In the genomic region with DNA sequence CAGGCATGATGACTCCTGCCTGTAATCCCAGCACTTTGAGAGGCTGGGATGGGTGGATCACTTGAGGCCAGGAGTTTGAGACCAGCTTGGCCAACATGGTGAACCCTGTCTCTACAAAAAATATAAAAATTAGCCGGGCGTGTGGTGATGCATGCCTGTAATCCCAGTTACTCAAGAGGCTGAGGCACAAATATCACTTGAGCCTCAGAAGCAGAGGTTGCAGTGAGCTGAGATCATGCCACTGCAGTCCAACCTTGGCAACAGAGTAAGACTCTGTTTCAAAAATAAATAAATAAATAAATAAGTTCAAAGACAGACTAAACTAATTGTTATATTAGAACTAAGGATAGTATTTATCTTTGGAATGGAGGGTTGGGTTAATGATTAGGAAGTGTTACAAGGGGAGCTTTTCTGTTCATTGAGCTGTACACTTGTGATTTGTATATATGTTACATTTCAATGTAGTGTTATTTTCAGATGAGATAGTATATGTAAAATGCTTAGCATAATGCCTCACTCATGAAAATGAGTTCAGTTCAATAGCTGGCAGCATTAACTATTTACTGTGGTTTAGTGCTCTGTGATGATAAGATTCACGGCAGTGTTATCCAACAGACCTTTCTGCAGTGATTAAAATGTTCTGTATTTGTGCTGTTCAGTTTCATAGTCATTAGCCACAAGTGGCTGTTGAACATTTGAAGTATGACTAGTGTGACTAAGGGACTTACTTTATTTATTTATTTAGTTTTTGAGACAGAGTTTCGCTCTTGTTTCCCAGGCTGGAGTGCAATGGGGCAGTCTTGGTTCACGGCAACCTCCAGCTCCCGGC, we compare ENCODE assay signal across 15 cellular contexts. TPM values are rescaled to one million over a fixed set of nuclear protein-coding genes. Genes with fewer than 3 reads are reported as not detected.
DNase-seq lines count a peak whose midpoint lies in the region.
"Had no signal": no experiment of that assay in that cellular context is flagged by ENCODE, and none has a peak within 500 bp of the region (broad histone marks: within the 10 kb centered on the region; RNA-seq: fewer than 3 reads in every experiment).

No MANE protein-coding gene starts in this region.

- peaks cover 4% of the 10 kb centered on the region for H3K79me2 ChIP-seq in trophoblast cell (ENCODE audit: control insufficient read depth, insufficient read depth, low read length, poor library complexity)

- H4K12ac ChIP-seq in trophoblast cell (ENCODE audit: low read depth, low read length) = no peak overlapping the region

- peak overlapping the region; percentile 64 for H3K4ac ChIP-seq in trophoblast cell (ENCODE audit: low read depth, low read length)

- no peak overlapping the region for H2AK5ac ChIP-seq in trophoblast cell (ENCODE audit: low read length)

- DNase-seq in EH (ENCODE audit: low read depth) (peak; percentile 85), SJSA1 (ENCODE audit: low read depth in 1 of 2, low spot score in 2 of 2) (peak in 1 of 2 experiments; percentile 54), glomerular visceral epithelial cell (ENCODE audit: extremely low spot score) (peak; percentile 37), trophoblast cell (no peak), SW480 (ENCODE audit: low spot score) (no peak), H7 (no peak), SHP77 treated with DMSO at 0.1 percent for 48 hours (lab: John Stamatoyannopoulos, UW) (no peak)
- DNase-seq in effector CD8-positive, alpha-beta T cell (lab: John Stamatoyannopoulos, UW) = no peak
- DNase-seq: activated CD4-positive, alpha-beta T cell treated with anti-CD3 and anti-CD28 coated beads for 1 hour; activated naive CD8-positive, alpha-beta T cell treated with anti-CD3 and anti-CD28 coated beads, Interleukin-2, amount 10 ng/mL, durations not matched to agents 7 days and 5 days; AML-193; Kasumi-1; NCI-H1694 treated with DMSO at 0.1 percent for 48 hours; NCI-H526; stomach had no signal

- no peak overlapping the region for H3K18ac ChIP-seq in trophoblast cell (ENCODE audit: low read length)

- H3K27me3 ChIP-seq in SJSA1 (replicated peaks) (no peaks in the 10 kb centered on the region), trophoblast cell (ENCODE audit: insufficient read depth, low read length) (no peaks in the 10 kb centered on the region), H7 (ENCODE audit: control insufficient read depth, insufficient read depth, low read length) (no peaks in the 10 kb centered on the region)
- H3K27me3 ChIP-seq: stomach had no signal

- H3K79me1 ChIP-seq in trophoblast cell (ENCODE audit: low read length) = peaks cover 16% of the 10 kb centered on the region

- H2BK5ac ChIP-seq in trophoblast cell (ENCODE audit: low read depth, low read length, poor library complexity) = peak overlapping the region; percentile 27

- H2AFZ ChIP-seq in trophoblast cell (ENCODE audit: insufficient read depth, low read length, poor library complexity) = no peak overlapping the region

- H3K36me3 ChIP-seq in SJSA1 (no peaks in the 10 kb centered on the region), trophoblast cell (ENCODE audit: control insufficient read depth in 1 of 2, insufficient read depth in 2 of 2, low read length in 2 of 2) (peaks cover 0 to 3% of the 10 kb centered on the region in 2 experiments), H7 (replicated peaks; ENCODE audit: control insufficient read depth, insufficient read depth, low read length) (no peaks in the 10 kb centered on the region)
- H3K36me3 ChIP-seq: stomach had no signal

- H3K14ac ChIP-seq in trophoblast cell (ENCODE audit: low read length) = no peak overlapping the region

- no peak overlapping the region for H3K23ac ChIP-seq in trophoblast cell (ENCODE audit: low read length)

- H3K27ac ChIP-seq in SJSA1 (peak overlapping the region; percentile 38), trophoblast cell (ENCODE audit: low read depth, low read length) (no peak overlapping the region)
- H3K27ac ChIP-seq: stomach had no signal

- no peak overlapping the region for H3K4me2 ChIP-seq in trophoblast cell (ENCODE audit: low read length)

- no peak overlapping the region for H3K9ac ChIP-seq in trophoblast cell (ENCODE audit: low read length)

- no peaks in the 10 kb centered on the region for H3K9me3 ChIP-seq in SJSA1 (replicated peaks)
- H3K9me3 ChIP-seq in trophoblast cell (ENCODE audit: insufficient read depth, low read depth, low read length) = no peaks in the 10 kb centered on the region
- H3K9me3 ChIP-seq: stomach had no signal

- H4K91ac ChIP-seq in trophoblast cell (ENCODE audit: low read depth, low read length) = peak overlapping the region; percentile 62

- no peak overlapping the region for H2BK12ac ChIP-seq in trophoblast cell (ENCODE audit: low read length)

- peak overlapping the region; percentile 11 for H4K8ac ChIP-seq in trophoblast cell (ENCODE audit: low read depth, low read length)

- H2BK120ac ChIP-seq in trophoblast cell (ENCODE audit: insufficient read depth, low read length, poor library complexity) = no peak overlapping the region

- WGBS in trophoblast cell (ENCODE audit: extremely low coverage, insufficient coverage, insufficient read length) = no CpG with 5 or more reads among the region's 6 CpGs

- H3K4me1 ChIP-seq in SJSA1 (replicated peaks) (peaks cover 57% of the 10 kb centered on the region), trophoblast cell (ENCODE audit: control insufficient read depth in 1 of 2, insufficient read depth in 2 of 2, low read length in 2 of 2) (peaks cover 16 to 22% of the 10 kb centered on the region in 2 experiments)

- no peak overlapping the region for H3K4me3 ChIP-seq in SJSA1
- no peak overlapping the region for H3K4me3 ChIP-seq in trophoblast cell (ENCODE audit: low read depth, low read length)
- H3K4me3 ChIP-seq in H7 (ENCODE audit: insufficient read depth, low read depth, low read length) = no peak overlapping the region
- H3K4me3 ChIP-seq: stomach had no signal

RNA-seq across cellular contexts. Expression of a gene that starts 47.7 kb away (rescaled TPM):
- 86.3 and 117 TPM in 2 replicates for total RNA-seq in SJSA1 (2014; rRNA removed; shearing (Covaris generic))
- polyA plus RNA-seq in trophoblast cell (2013) = 187 and 189 TPM in 2 replicates
- total RNA-seq in H7 (2014; rRNA removed; shearing (Covaris generic)) = 87.4 and 149 TPM in 2 replicates

Comparison
In these comparisons a context has a peak if more than half of its experiments do, and no peak if none do; other contexts are left out.
1. DNase-seq: peak in EH (single experiment) and glomerular visceral epithelial cell (single experiment); none in trophoblast cell (0 of 2), SW480 (single experiment), H7 (single experiment), effector CD8-positive, alpha-beta T cell (single experiment) and SHP77 treated with DMSO at 0.1 percent for 48 hours (single experiment).